In genomic region chr9:137076636-137077009, GRCh38 we compare ENCODE assay signal across 8 cellular contexts. TPM values are rescaled to one million over a fixed set of nuclear protein-coding genes. Genes with fewer than 3 reads are reported as not detected.
A peak's percentile ranks its signal among the peaks of the same experiment; 100 is the strongest.
DNase-seq lines count a peak whose midpoint lies in the region; ATAC-seq and TF ChIP-seq lines count a peak whose summit lies in the region.

No MANE protein-coding gene starts in this region.

- DNase-seq in MG63 (no peak), osteoblast (ENCODE audit: insufficient read length, low spot score, missing footprints) (no peak), glutamatergic neuron (no peak), GM10266 (ENCODE audit: extremely low spot score) (no peak)

- peaks cover 10% of the 10 kb centered on the region for H3K27me3 Mint-ChIP-seq in glutamatergic neuron (ENCODE audit: unreplicated experiment)

- no peaks in the 10 kb centered on the region for H3K36me3 Mint-ChIP-seq in glutamatergic neuron (ENCODE audit: unreplicated experiment)

- H3K27ac ChIP-seq in BLaER1 treated with 17β-estradiol and CSF1 and Interleukin-3, amounts not matched to agents 10 nM and 100 nM, result peak overlapping the region in 3 of 11 experiments; percentile 27 to 44 (median 42); a peak in 4 of 22 replicates
- H3K27ac ChIP-seq in duodenal mucosa (ENCODE audit: low read depth, low read length) (peak overlapping the region; percentile 27), osteoblast (ENCODE audit: low read depth, low read length) (no peak overlapping the region)

- H3K9me3 ChIP-seq in BLaER1 treated with 17β-estradiol and CSF1 and Interleukin-3, amounts not matched to agents 10 nM and 100 nM (replicated peaks in 1 of 11), result no peaks in the 10 kb centered on the region
- no peaks in the 10 kb centered on the region for H3K9me3 ChIP-seq in MG63
- no peaks in the 10 kb centered on the region for H3K9me3 ChIP-seq in duodenal mucosa (ENCODE audit: control insufficient read depth in 1 of 2, low read length in 2 of 2)
- H3K9me3 ChIP-seq in osteoblast (ENCODE audit: low read depth, low read length), result no peaks in the 10 kb centered on the region

- ATAC-seq in HG02642 (IDR thresholded peaks at IDR 0.05; ENCODE audit: poor library complexity, unreplicated experiment) (no peak), HG02884 (IDR thresholded peaks at IDR 0.05; ENCODE audit: unreplicated experiment) (no peak)

- H3K27me3 ChIP-seq in BLaER1 treated with 17β-estradiol and CSF1 and Interleukin-3, amounts not matched to agents 10 nM and 100 nM, result peaks cover 0 to 2% (median 0%) of the 10 kb centered on the region in 11 experiments; a peak in 1 of 22 replicates
- H3K27me3 ChIP-seq in MG63 (no peaks in the 10 kb centered on the region), duodenal mucosa (ENCODE audit: control insufficient read depth in 1 of 2, insufficient read depth in 2 of 2, low read length in 2 of 2) (no peaks in the 10 kb centered on the region), osteoblast (ENCODE audit: insufficient read depth, low read length) (no peaks in the 10 kb centered on the region)

- peaks cover 71 to 90% (median 78%) of the 10 kb centered on the region in 10 experiments for H3K4me1 ChIP-seq in BLaER1 treated with 17β-estradiol and CSF1 and Interleukin-3, amounts not matched to agents 10 nM and 100 nM
- H3K4me1 ChIP-seq in duodenal mucosa (ENCODE audit: control insufficient read depth in 1 of 2, insufficient read depth in 2 of 2, low read length in 2 of 2) (peaks cover 21 to 40% of the 10 kb centered on the region in 2 donors), osteoblast (ENCODE audit: insufficient read depth, low read length) (no peaks in the 10 kb centered on the region)

- H3K4me3 Mint-ChIP-seq in glutamatergic neuron (ENCODE audit: unreplicated experiment), result no peak overlapping the region

- peak overlapping the region; percentile 58 to 99 (median 85) for H3K4me2 ChIP-seq in BLaER1 treated with 17β-estradiol and CSF1 and Interleukin-3, amounts not matched to agents 10 nM and 100 nM
- H3K4me2 ChIP-seq in osteoblast (ENCODE audit: insufficient read depth, low read length), result peak overlapping the region; percentile 76

- H3K36me3 ChIP-seq in BLaER1 treated with 17β-estradiol and CSF1 and Interleukin-3, amounts not matched to agents 10 nM and 100 nM, result peaks cover 0 to 35% (median 11%) of the 10 kb centered on the region in 11 experiments; a peak in 14 of 22 replicates
- H3K36me3 ChIP-seq in MG63 (peaks cover 20% of the 10 kb centered on the region), duodenal mucosa (ENCODE audit: control insufficient read depth in 1 of 2, insufficient read depth in 2 of 2, low read length in 2 of 2) (peaks cover 3 to 5% of the 10 kb centered on the region in 2 donors), osteoblast (ENCODE audit: insufficient read depth, low read length) (peaks cover 15% of the 10 kb centered on the region)

- peaks cover 36% of the 10 kb centered on the region for H3K79me2 ChIP-seq in osteoblast (ENCODE audit: insufficient read depth, low read length)

- no peak overlapping the region for H3K27ac Mint-ChIP-seq in glutamatergic neuron (ENCODE audit: unreplicated experiment)

- peak overlapping the region in 2 of 10 experiments; percentile 35 to 96; a peak in 2 of 20 replicates for H3K4me3 ChIP-seq in BLaER1 treated with 17β-estradiol and CSF1 and Interleukin-3, amounts not matched to agents 10 nM and 100 nM
- peak overlapping the region; percentile 66 for H3K4me3 ChIP-seq in MG63
- peak overlapping the region; percentile 41 to 51 for H3K4me3 ChIP-seq in duodenal mucosa (ENCODE audit: low read depth in 1 of 2, low read length in 2 of 2)
- peak overlapping the region; percentile 79 for H3K4me3 ChIP-seq in osteoblast (ENCODE audit: insufficient read depth, low read length)

- peak overlapping the region in 3 of 11 experiments; percentile 23 to 33 (median 31); a peak in 2 of 22 replicates for H3K9ac ChIP-seq in BLaER1 treated with 17β-estradiol and CSF1 and Interleukin-3, amounts not matched to agents 10 nM and 100 nM
- peak overlapping the region in 1 of 2 donors; percentile 32 for H3K9ac ChIP-seq in duodenal mucosa (ENCODE audit: low read depth in 1 of 2, low read length in 2 of 2)

- H4K20me1 ChIP-seq in BLaER1 treated with 17β-estradiol and CSF1 and Interleukin-3, amounts not matched to agents 10 nM and 100 nM, result peaks cover 22 to 38% (median 34%) of the 10 kb centered on the region in 11 experiments; a peak in 18 of 22 replicates
- peaks cover 6% of the 10 kb centered on the region for H4K20me1 ChIP-seq in osteoblast (ENCODE audit: insufficient read depth, low read length)

- peak overlapping the region; percentile 83 for H2AFZ ChIP-seq in osteoblast (ENCODE audit: low read length)

- peaks cover 8% of the 10 kb centered on the region for H3K9me3 Mint-ChIP-seq in glutamatergic neuron (ENCODE audit: unreplicated experiment)

- no peaks in the 10 kb centered on the region for H3K4me1 Mint-ChIP-seq in glutamatergic neuron (ENCODE audit: low read depth, unreplicated experiment)

- TF ChIP-seq CTCF in osteoblast (IDR thresholded peaks at IDR 0.05; ENCODE audit: extremely low read depth, low read depth, low read length), result no peak
- TF ChIP-seq CTCF in glutamatergic neuron (IDR thresholded peaks at IDR 0.05; ENCODE audit: partially characterized antibody, unreplicated experiment), result no peak
- TF ChIP-seq CTCF in GM10266 (IDR thresholded peaks at IDR 0.05; ENCODE audit: control insufficient read depth, insufficient read depth, low read depth, missing control alignments), result no peak

RNA-seq across cellular contexts. Expression of gene UAP1L1, which starts 0.7 kb away (rescaled TPM):
- 8.2 and 12.2 TPM in 2 replicates for total RNA-seq in MG63 (2014; rRNA removed; shearing (Covaris generic); ENCODE audit: low replicate concordance)
- 35.9 and 36.9 TPM in 2 replicates for total RNA-seq in osteoblast
- total RNA-seq in glutamatergic neuron (ENCODE audit: unreplicated experiment), result 5.1 TPM

RNA-seq across cellular contexts. Expression of gene SAPCD2, which starts 6.3 kb away (rescaled TPM):
- total RNA-seq in MG63 (2014; rRNA removed; shearing (Covaris generic); ENCODE audit: low replicate concordance), result 20.8 and 32.5 TPM in 2 replicates
- total RNA-seq in osteoblast (0.88 and 1.1 TPM in 2 replicates), glutamatergic neuron (ENCODE audit: unreplicated experiment) (13.5 TPM)

RNA-seq across cellular contexts. Expression of gene MAN1B1, which starts 10.2 kb away (rescaled TPM):
- total RNA-seq in MG63 (2014; rRNA removed; shearing (Covaris generic); ENCODE audit: low replicate concordance), result 77.1 and 83.1 TPM in 2 replicates
- total RNA-seq in osteoblast (94.1 and 103 TPM in 2 replicates), glutamatergic neuron (ENCODE audit: unreplicated experiment) (59.8 TPM)

RNA-seq across cellular contexts. Expression of gene ENTPD2, which starts 22.8 kb away (rescaled TPM):
- total RNA-seq in MG63 (2014; rRNA removed; shearing (Covaris generic); ENCODE audit: low replicate concordance), result not detected in 2 replicates
- total RNA-seq in osteoblast (not detected in 2 replicates), glutamatergic neuron (ENCODE audit: unreplicated experiment) (0.69 TPM)

RNA-seq across cellular contexts. Expression of gene NPDC1, which starts 30.6 kb away (rescaled TPM):
- total RNA-seq in MG63 (2014; rRNA removed; shearing (Covaris generic); ENCODE audit: low replicate concordance), result 86.9 and 253 TPM in 2 replicates
- total RNA-seq in osteoblast (10.0 and 10.1 TPM in 2 replicates), glutamatergic neuron (ENCODE audit: unreplicated experiment) (260 TPM)
